In the genomic region with DNA sequence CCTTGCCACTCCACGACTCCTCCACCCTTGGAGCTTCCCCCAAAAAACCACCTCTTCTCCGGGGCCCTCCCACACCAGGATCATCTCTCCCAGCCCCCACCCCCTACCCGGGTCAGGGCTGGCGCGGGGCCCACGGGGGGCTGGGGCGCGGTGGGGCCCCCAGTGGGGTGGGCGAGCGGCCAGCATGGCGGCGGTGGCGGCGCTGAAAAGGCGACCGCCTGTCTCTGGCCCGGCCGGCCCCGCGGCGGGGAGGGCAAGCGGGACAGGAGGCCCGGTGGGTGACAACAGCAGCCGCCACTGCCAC, we compare ENCODE assay signal across 8 cellular contexts. TPM values are rescaled to one million over a fixed set of nuclear protein-coding genes. Genes with fewer than 3 reads are reported as not detected.
A peak's percentile ranks its signal among the peaks of the same experiment; 100 is the strongest.
DNase-seq lines count a peak whose midpoint lies in the region; TF ChIP-seq lines count a peak whose summit lies in the region.

No MANE protein-coding gene starts in this region.

- H3K27me3 Mint-ChIP-seq in activated CD4-positive, alpha-beta T cell treated with anti-CD3 and anti-CD28 coated beads, Interleukin-2, amount 10 ng/mL, durations not matched to agents 24 days and 14 days, result peaks cover 2% of the 10 kb centered on the region
- no peaks in the 10 kb centered on the region for H3K27me3 Mint-ChIP-seq in activated naive CD8-positive, alpha-beta T cell treated with anti-CD3 and anti-CD28 coated beads for 36 hours

- H3K4me3 ChIP-seq in kidney epithelial cell (ENCODE audit: low read depth, low read length) (peak overlapping the region; percentile 82), thymus (ENCODE audit: low read length) (peak overlapping the region; percentile 99)

- peak overlapping the region; percentile 76 for H3K4me3 Mint-ChIP-seq in activated CD4-positive, alpha-beta T cell treated with anti-CD3 and anti-CD28 coated beads, Interleukin-2, amount 10 ng/mL, durations not matched to agents 24 days and 14 days
- peak overlapping the region; percentile 23 for H3K4me3 Mint-ChIP-seq in activated naive CD8-positive, alpha-beta T cell treated with anti-CD3 and anti-CD28 coated beads for 36 hours

- no peak for DNase-seq in activated CD4-positive, alpha-beta T cell treated with anti-CD3 and anti-CD28 coated beads, Interleukin-2, amount 10 ng/mL, durations not matched to agents 24 days and 14 days
- DNase-seq in activated CD4-positive, alpha-beta T cell treated with anti-CD3 and anti-CD28 coated beads for 1 hour, result no peak
- no peak for DNase-seq in activated naive CD8-positive, alpha-beta T cell treated with anti-CD3 and anti-CD28 coated beads for 36 hours
- DNase-seq in kidney epithelial cell (ENCODE audit: low read depth) (no peak), KG1 (lab: John Stamatoyannopoulos, UW) (no peak), activated gamma-delta T cell (lab: John Stamatoyannopoulos, UW) (no peak)
- DNase-seq in stimulated activated naive CD4-positive, alpha-beta T cell (lab: John Stamatoyannopoulos, UW), result no peak

- no peaks in the 10 kb centered on the region for H3K9me3 Mint-ChIP-seq in activated CD4-positive, alpha-beta T cell treated with anti-CD3 and anti-CD28 coated beads, Interleukin-2, amount 10 ng/mL, durations not matched to agents 24 days and 14 days
- no peaks in the 10 kb centered on the region for H3K9me3 Mint-ChIP-seq in activated naive CD8-positive, alpha-beta T cell treated with anti-CD3 and anti-CD28 coated beads for 36 hours

- 2% methylated on average over 24 of the region's 24 CpGs for WGBS in thymus

- H3K36me3 ChIP-seq in kidney epithelial cell (ENCODE audit: control insufficient read depth, insufficient read depth, low read length) (peaks cover 4% of the 10 kb centered on the region), thymus (ENCODE audit: control insufficient read depth, insufficient read depth) (peaks cover 52% of the 10 kb centered on the region)

- H3K4me1 Mint-ChIP-seq in activated CD4-positive, alpha-beta T cell treated with anti-CD3 and anti-CD28 coated beads, Interleukin-2, amount 10 ng/mL, durations not matched to agents 24 days and 14 days, result peaks cover 32% of the 10 kb centered on the region
- peaks cover 32% of the 10 kb centered on the region for H3K4me1 Mint-ChIP-seq in activated naive CD8-positive, alpha-beta T cell treated with anti-CD3 and anti-CD28 coated beads for 36 hours

- H3K27ac Mint-ChIP-seq in activated CD4-positive, alpha-beta T cell treated with anti-CD3 and anti-CD28 coated beads, Interleukin-2, amount 10 ng/mL, durations not matched to agents 24 days and 14 days, result peak overlapping the region; percentile 78
- peak overlapping the region; percentile 49 for H3K27ac Mint-ChIP-seq in activated naive CD8-positive, alpha-beta T cell treated with anti-CD3 and anti-CD28 coated beads for 36 hours

- H3K27ac ChIP-seq in thymus (ENCODE audit: low read depth), result peak overlapping the region; percentile 68

- no peaks in the 10 kb centered on the region for H3K9me3 ChIP-seq in thymus (ENCODE audit: control insufficient read depth)

- intact Hi-C loops in activated CD4-positive, alpha-beta T cell treated with anti-CD3 and anti-CD28 coated beads, Interleukin-2, amount 10 ng/mL, durations not matched to agents 24 days and 14 days (cut with micrococcal nuclease), result loop anchor here (5.0 kb wide), 2 partner anchors 386 to 1186 kb away; partner anchors contain the start of genes ACTN4 and SUPT5H

- TF ChIP-seq CTCF in kidney epithelial cell (IDR thresholded peaks at IDR 0.05; ENCODE audit: insufficient read depth, low read length, poor library complexity, severe bottlenecking), result no peak

- H3K4me1 ChIP-seq in thymus (ENCODE audit: control insufficient read depth, insufficient read depth, low read length), result peaks cover 22% of the 10 kb centered on the region

- H3K27me3 ChIP-seq in kidney epithelial cell (ENCODE audit: control insufficient read depth, insufficient read depth, low read length) (no peaks in the 10 kb centered on the region), thymus (ENCODE audit: control insufficient read depth, insufficient read depth) (no peaks in the 10 kb centered on the region)

- peaks cover 66% of the 10 kb centered on the region for H3K36me3 Mint-ChIP-seq in activated CD4-positive, alpha-beta T cell treated with anti-CD3 and anti-CD28 coated beads, Interleukin-2, amount 10 ng/mL, durations not matched to agents 24 days and 14 days (ENCODE audit: low read depth)
- H3K36me3 Mint-ChIP-seq in activated naive CD8-positive, alpha-beta T cell treated with anti-CD3 and anti-CD28 coated beads for 36 hours, result peaks cover 58% of the 10 kb centered on the region

RNA-seq across cellular contexts. Expression of gene DYRK1B, which starts 0.8 kb away (rescaled TPM):
- 3.6 and 4.5 TPM in 2 replicates for total RNA-seq in activated CD4-positive, alpha-beta T cell treated with anti-CD3 and anti-CD28 coated beads, Interleukin-2, amount 10 ng/mL, durations not matched to agents 24 days and 14 days
- 1 to 10 TPM; 3.8 to 4.9 TPM for total RNA-seq in activated naive CD8-positive, alpha-beta T cell treated with anti-CD3 and anti-CD28 coated beads for 36 hours
- total RNA-seq in kidney epithelial cell, result 19.3 and 26.6 TPM in 2 replicates
- 19.0 TPM for polyA plus RNA-seq in thymus

RNA-seq across cellular contexts. Expression of gene FBL, which starts 13.1 kb away (rescaled TPM):
- total RNA-seq in activated CD4-positive, alpha-beta T cell treated with anti-CD3 and anti-CD28 coated beads, Interleukin-2, amount 10 ng/mL, durations not matched to agents 24 days and 14 days, result 605 and 614 TPM in 2 replicates
- total RNA-seq in activated naive CD8-positive, alpha-beta T cell treated with anti-CD3 and anti-CD28 coated beads for 36 hours, result 100 to 1,000 TPM; 925 to 936 TPM
- total RNA-seq in kidney epithelial cell, result 162 and 224 TPM in 2 replicates
- 185 TPM for polyA plus RNA-seq in thymus

RNA-seq across cellular contexts. Expression of gene LEUTX, which starts 54.5 kb away (rescaled TPM):
- not detected in 2 replicates for total RNA-seq in activated CD4-positive, alpha-beta T cell treated with anti-CD3 and anti-CD28 coated beads, Interleukin-2, amount 10 ng/mL, durations not matched to agents 24 days and 14 days
- total RNA-seq in activated naive CD8-positive, alpha-beta T cell treated with anti-CD3 and anti-CD28 coated beads for 36 hours, result not detected
- not detected in 2 replicates for total RNA-seq in kidney epithelial cell
- polyA plus RNA-seq in thymus, result 0.46 TPM
